Comparison of ENCODE assay signal across 12 cellular contexts in genomic region chr2:239357954-239358754, GRCh38. TPM values are rescaled to one million over a fixed set of nuclear protein-coding genes. Genes with fewer than 3 reads are reported as not detected.
DNase-seq lines count a peak whose midpoint lies in the region; ATAC-seq and TF ChIP-seq lines count a peak whose summit lies in the region.
"Had no signal": no experiment of that assay in that cellular context is flagged by ENCODE, and none has a peak within 500 bp of the region (broad histone marks: within the 10 kb centered on the region; RNA-seq: fewer than 3 reads in every experiment).

No MANE protein-coding gene starts in this region.

- no peak overlapping the region for H3K4me2 ChIP-seq in PC-9

- POLR2A ChIA-PET in PC-9 (lab: Charles Lee; ENCODE audit: unreplicated experiment) = no interaction called here

- peak; percentile 50 for DNase-seq in H7
- DNase-seq in SHP77 (lab: John Stamatoyannopoulos, UW) = peak; percentile 45 to 63
- DNase-seq in cardiac septum (ENCODE audit: low spot score) = peak; percentile 35
- DNase-seq in PC-9 = no peak
- DNase-seq in lower lobe of right lung = no peak
- DNase-seq: ACHN; NCI-H226; stimulated activated CD4-positive, alpha-beta T cell treated with anti-CD3 and anti-CD28 coated beads, Interleukin-15, amount 100 ng/mL, for 24 hours had no signal

- TF ChIP-seq CTCF in 22Rv1 (IDR thresholded peaks at IDR 0.05) = peak; percentile 51
- TF ChIP-seq CTCF in PC-9 (conservative IDR thresholded peaks at IDR 0.05) = no peak
- no peak for TF ChIP-seq CTCF in lower lobe of right lung (IDR thresholded peaks at IDR 0.05)

- H3K79me2 ChIP-seq in PC-9 (ENCODE audit: low read depth) = peaks cover 2% of the 10 kb centered on the region; the same call in 1 of the 2 replicates

- H3K4me1 ChIP-seq in PC-9 (replicated peaks; ENCODE audit: insufficient read depth) = no peaks in the 10 kb centered on the region
- peaks cover 4% of the 10 kb centered on the region for H3K4me1 ChIP-seq in lower lobe of right lung

- H3K36me3 ChIP-seq in H7 (replicated peaks; ENCODE audit: control insufficient read depth, insufficient read depth, low read length) (no peaks in the 10 kb centered on the region), PC-9 (ENCODE audit: low read depth) (no peaks in the 10 kb centered on the region), lower lobe of right lung (no peaks in the 10 kb centered on the region)

- no peaks in the 10 kb centered on the region for H3K27me3 ChIP-seq in H7 (ENCODE audit: control insufficient read depth, insufficient read depth, low read length)
- H3K27me3 ChIP-seq in PC-9 (ENCODE audit: insufficient read depth, low read depth) = no peaks in the 10 kb centered on the region
- H3K27me3 ChIP-seq in lower lobe of right lung (ENCODE audit: low read depth) = no peaks in the 10 kb centered on the region

- H3K9me3 ChIP-seq in PC-9 (ENCODE audit: insufficient read depth, low read depth) = no peaks in the 10 kb centered on the region
- peaks cover 7% of the 10 kb centered on the region for H3K9me3 ChIP-seq in lower lobe of right lung

- no peaks in the 10 kb centered on the region for H4K20me1 ChIP-seq in PC-9 (ENCODE audit: insufficient read depth)

- no peak overlapping the region for H2AFZ ChIP-seq in PC-9

- CTCF ChIA-PET in PC-9 (lab: Charles Lee) = no interaction called here

- no peaks in the 10 kb centered on the region for H3K9me2 ChIP-seq in PC-9 (ENCODE audit: insufficient read depth)

- H3F3A ChIP-seq in PC-9 (ENCODE audit: insufficient read depth, low read depth) = no peaks in the 10 kb centered on the region

- intact Hi-C loops in cardiac septum (cut with DNase I) (no loop called here), PC-9 (cut with micrococcal nuclease; ENCODE audit: unreplicated experiment) (no loop called here), lower lobe of right lung (cut with DNase I) (no loop called here)

- no TSS peak for BruUV-seq in PC-9 (replicated peaks; lab: Mats Ljungman, UMichigan)

- H3K4me3 ChIP-seq in H7 (ENCODE audit: insufficient read depth, low read depth, low read length) (no peak overlapping the region), PC-9 (no peak overlapping the region), lower lobe of right lung (no peak overlapping the region)
- H3K4me3 ChIP-seq: lung had no signal

- ATAC-seq in GM18868 (IDR thresholded peaks at IDR 0.05; ENCODE audit: unreplicated experiment) = no peak
- ATAC-seq in HG03571 (IDR thresholded peaks at IDR 0.05; ENCODE audit: unreplicated experiment) = no peak
- ATAC-seq in lower lobe of right lung = no peak

- H3K27ac ChIP-seq in 22Rv1 (peak overlapping the region; percentile 30; the same call in 1 of the 2 replicates), PC-9 (no peak overlapping the region), lower lobe of right lung (no peak overlapping the region)

RNA-seq across cellular contexts. Expression of gene HDAC4, which starts 42.7 kb away (rescaled TPM):
- total RNA-seq in H7 (2014; rRNA removed; shearing (Covaris generic)) = 18.1 and 28.5 TPM in 2 replicates
- 34.4 TPM for total RNA-seq in cardiac septum
- 61.5 and 79.7 TPM in 2 replicates for total RNA-seq in PC-9 (2021)
- 44.9 TPM for total RNA-seq in lower lobe of right lung

Comparison
In these comparisons a context has a peak if more than half of its experiments do, and no peak if none do; other contexts are left out.
1. DNase-seq: peak in H7 (single experiment), SHP77 (2 of 2) and cardiac septum (single experiment); none in PC-9 (0 of 2) and lower lobe of right lung (single experiment).